In genomic region chr1:40696294-40696693, GRCh38 we compare ENCODE assay signal across 1 cellular context.
TF ChIP-seq lines count a peak whose summit lies in the region.

No MANE protein-coding gene starts in this region.

TF ChIP-seq in GM23338, 12 proteins besides CTCF, POLR2A, EP300 and RAD21 (continued from another document):
- TF ChIP-seq ZNF462 (CRISPR knock-in tag; IDR thresholded peaks at IDR 0.05) (no peak), EZH2phosphoT487 (IDR thresholded peaks at IDR 0.05; ENCODE audit: unreplicated experiment) (no peak), NANOG (IDR thresholded peaks at IDR 0.05; ENCODE audit: borderline replicate concordance) (no peak)
TF ChIP-seq in GM23338: peak in this region for 0.
